9 cellular contexts compared by ENCODE assay signal in the genomic region with DNA sequence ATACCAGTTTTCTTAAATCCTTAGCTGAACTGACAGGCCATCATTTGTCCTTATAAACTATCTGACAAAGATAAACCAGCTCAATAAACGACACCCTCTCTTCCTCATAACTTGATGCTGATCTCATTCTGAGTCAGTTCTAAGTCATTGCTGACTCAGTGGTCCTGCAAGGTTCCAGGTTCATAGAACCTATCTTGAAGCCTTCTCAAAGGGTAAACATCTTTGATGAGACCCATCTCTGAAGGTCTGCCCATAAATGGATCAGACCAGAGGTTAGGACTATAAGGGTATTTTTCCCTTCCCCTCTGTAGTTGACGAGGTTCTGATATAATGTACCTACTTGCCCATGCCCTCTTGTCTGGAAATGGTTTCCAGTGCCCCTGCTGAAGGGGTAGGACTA. TPM values are rescaled to one million over a fixed set of nuclear protein-coding genes. Genes with fewer than 3 reads are reported as not detected.
DNase-seq lines count a peak whose midpoint lies in the region; ATAC-seq and TF ChIP-seq lines count a peak whose summit lies in the region.
"Had no signal": no experiment of that assay in that cellular context is flagged by ENCODE, and none has a peak within 500 bp of the region (broad histone marks: within the 10 kb centered on the region; RNA-seq: fewer than 3 reads in every experiment).

No MANE protein-coding gene starts in this region.

- peak overlapping the region; percentile 70 to 79 for H3K27ac Mint-ChIP-seq in effector memory CD8-positive, alpha-beta T cell

- no TSS peak for BruUV-seq in Panc1 (replicated peaks; lab: Mats Ljungman, UMichigan)

- H3K36me3 Mint-ChIP-seq in effector memory CD8-positive, alpha-beta T cell (ENCODE audit: insufficient read depth): peaks cover 41% of the 10 kb centered on the region

- H3K79me2 ChIP-seq in smooth muscle cell (ENCODE audit: low read depth): peaks cover 88% of the 10 kb centered on the region

- no peaks in the 10 kb centered on the region for H3K27me3 Mint-ChIP-seq in effector memory CD8-positive, alpha-beta T cell

- H3K4me3 ChIP-seq in Panc1 (ENCODE audit: low read depth in 2 of 2, low read length in 2 of 2): no peak overlapping the region
- H3K4me3 ChIP-seq in smooth muscle cell: no peak overlapping the region
- no peak overlapping the region for H3K4me3 ChIP-seq in vagina
- H3K4me3 ChIP-seq: BLaER1 treated with 17β-estradiol and CSF1 and Interleukin-3, amounts not matched to agents 10 nM and 100 nM had no signal

- H3K27me3 ChIP-seq in Panc1 (ENCODE audit: control insufficient read depth, insufficient read depth, low read length) (no peaks in the 10 kb centered on the region), smooth muscle cell (ENCODE audit: low read depth) (no peaks in the 10 kb centered on the region), vagina (no peaks in the 10 kb centered on the region)
- H3K27me3 ChIP-seq: BLaER1 treated with 17β-estradiol and CSF1 and Interleukin-3, amounts not matched to agents 10 nM and 100 nM had no signal

- no peak overlapping the region for H3K9ac ChIP-seq in smooth muscle cell (ENCODE audit: low read depth)

- CTCF ChIA-PET in Panc1 (lab: Charles Lee): no interaction called here

- DNase-seq in activated CD4-positive, alpha-beta T cell treated with anti-CD3 and anti-CD28 coated beads for 48 hours: peak; percentile 54
- DNase-seq in activated CD4-positive, alpha-beta T cell treated with anti-CD3 and anti-CD28 coated beads for 1 hour: no peak
- DNase-seq in Panc1 (ENCODE audit: low read depth, low spot score) (peak; percentile 76), smooth muscle cell (lab: John Stamatoyannopoulos, UW; ENCODE audit: unreplicated experiment) (no peak), vagina (ENCODE audit: extremely low spot score in 2 of 2) (no peak), NCI-H510A treated with DMSO at 0.1 percent for 48 hours (lab: John Stamatoyannopoulos, UW) (no peak), GOT3 (lab: John Stamatoyannopoulos, UW) (no peak)
- no peak for DNase-seq in effector memory CD8-positive, alpha-beta T cell

- H3K9me3 Mint-ChIP-seq in effector memory CD8-positive, alpha-beta T cell: no peaks in the 10 kb centered on the region

- intact Hi-C loops in Panc1 (cut with micrococcal nuclease; ENCODE audit: unreplicated experiment): no loop called here
- intact Hi-C loops in vagina (cut with DNase I): no loop called here

- H3K36me3 ChIP-seq in Panc1 (ENCODE audit: control insufficient read depth, insufficient read depth, low read length): peaks cover 3% of the 10 kb centered on the region; the same call in 1 of the 2 replicates
- peaks cover 6% of the 10 kb centered on the region for H3K36me3 ChIP-seq in smooth muscle cell (ENCODE audit: low read depth)
- peaks cover 0 to 30% of the 10 kb centered on the region in 2 donors for H3K36me3 ChIP-seq in vagina

- H3K4me3 Mint-ChIP-seq in effector memory CD8-positive, alpha-beta T cell: no peak overlapping the region

- 43% methylated on average over 2 of the region's 2 CpGs for WGBS in smooth muscle cell (ENCODE audit: low lambda C conversion rate)

- H3K4me2 ChIP-seq in smooth muscle cell: no peak overlapping the region

- in situ Hi-C loops in Panc1 (cut with HindIII; ENCODE audit: low pct_unique_long_range_greater_than_20kb, low sequenced_read_pairs): no loop called here

- no peak overlapping the region for H2AFZ ChIP-seq in smooth muscle cell (ENCODE audit: low read depth)

- H3K4me1 ChIP-seq in Panc1 (ENCODE audit: control insufficient read depth, insufficient read depth, low read length): peaks cover 8% of the 10 kb centered on the region; the same call in 1 of the 2 replicates
- no peaks in the 10 kb centered on the region for H3K4me1 ChIP-seq in smooth muscle cell (ENCODE audit: low read depth)
- H3K4me1 ChIP-seq in vagina: no peaks in the 10 kb centered on the region

- POLR2A ChIA-PET in Panc1 (lab: Charles Lee): no interaction called here

- peaks cover 11 to 28% of the 10 kb centered on the region in 2 donors for H3K4me1 Mint-ChIP-seq in effector memory CD8-positive, alpha-beta T cell (ENCODE audit: low read depth in 2 of 2)

- TF ChIP-seq CTCF in Panc1 (IDR thresholded peaks at IDR 0.05) (no peak), smooth muscle cell (IDR thresholded peaks at IDR 0.05; ENCODE audit: borderline replicate concordance, insufficient read depth, poor library complexity, severe bottlenecking) (no peak), vagina (IDR thresholded peaks at IDR 0.05) (no peak)

- TF ChIP-seq POLR2A in vagina (IDR thresholded peaks at IDR 0.05): no peak

- peaks cover 57% of the 10 kb centered on the region for H4K20me1 ChIP-seq in smooth muscle cell (ENCODE audit: low read depth)

- H3K9me3 ChIP-seq in Panc1 (ENCODE audit: control insufficient read depth, insufficient read depth, low read depth, low read length) (no peaks in the 10 kb centered on the region), smooth muscle cell (replicated peaks; ENCODE audit: low read depth) (no peaks in the 10 kb centered on the region), vagina (no peaks in the 10 kb centered on the region)
- H3K9me3 ChIP-seq: BLaER1 treated with 17β-estradiol and CSF1 and Interleukin-3, amounts not matched to agents 10 nM and 100 nM had no signal

- no peaks in the 10 kb centered on the region for H3F3A ChIP-seq in smooth muscle cell (ENCODE audit: low read depth)

- H3K27ac ChIP-seq in Panc1 (ENCODE audit: low read length): peak overlapping the region; percentile 24; the same call in 1 of the 2 replicates
- peak overlapping the region; percentile 50 for H3K27ac ChIP-seq in smooth muscle cell (ENCODE audit: low read depth)
- H3K27ac ChIP-seq in vagina: no peak overlapping the region

- ATAC-seq in Panc1: peak; percentile 86
- ATAC-seq in effector memory CD8-positive, alpha-beta T cell (replicated peaks): no peak

RNA-seq across cellular contexts. Expression of gene NAA25, which starts 11.9 kb away (rescaled TPM):
- total RNA-seq in Panc1 (2021; ENCODE audit: unreplicated experiment) (32.2 TPM), smooth muscle cell (19.1 and 19.8 TPM in 2 replicates), vagina (24.1 TPM)
- polyA plus RNA-seq in Panc1 (2012; ENCODE audit: insufficient read length): 9.4 TPM
- polyA plus RNA-seq in smooth muscle cell: 13.1 and 14.7 TPM in 2 replicates

RNA-seq across cellular contexts. Expression of gene TRAFD1, which starts 28.7 kb away (rescaled TPM):
- total RNA-seq in Panc1 (2021; ENCODE audit: unreplicated experiment) (32.9 TPM), smooth muscle cell (21.7 and 30.2 TPM in 2 replicates), vagina (36.8 TPM)
- 21.2 TPM for polyA plus RNA-seq in Panc1 (2012; ENCODE audit: insufficient read length)
- 40.7 and 44.8 TPM in 2 replicates for polyA plus RNA-seq in smooth muscle cell

Comparison
In these comparisons a context has a peak if more than half of its experiments do, and no peak if none do; other contexts are left out.
1. DNase-seq: peak in activated CD4-positive, alpha-beta T cell treated with anti-CD3 and anti-CD28 coated beads for 48 hours (single experiment) and Panc1 (single experiment); none in activated CD4-positive, alpha-beta T cell treated with anti-CD3 and anti-CD28 coated beads for 1 hour (single experiment), effector memory CD8-positive, alpha-beta T cell (0 of 3), smooth muscle cell (single experiment), vagina (0 of 2), NCI-H510A treated with DMSO at 0.1 percent for 48 hours (single experiment) and GOT3 (single experiment).